Comparison of ENCODE assay signal across 1 cellular context in genomic region chr2:30243231-30243630, GRCh38.
TF ChIP-seq lines count a peak whose summit lies in the region.

No MANE protein-coding gene starts in this region.

TF ChIP-seq in K562, 482 proteins besides CTCF, POLR2A, EP300 and RAD21:
- TF ChIP-seq KLF6 (CRISPR knock-in tag; IDR thresholded peaks at IDR 0.05; ENCODE audit: borderline replicate concordance) (no peak), MAFG (tag; conservative IDR thresholded peaks at IDR 0.05) (0 out of 2 replicates have a peak, but pooled peaks have one; percentile 5), C11orf30 (IDR thresholded peaks at IDR 0.05; ENCODE audit: low read depth) (peak; percentile 13; the same call in 1 of the 2 replicates)
TF ChIP-seq in K562: peak in this region for 2.
